Comparison of ENCODE assay signal across 8 cellular contexts in the genomic region with DNA sequence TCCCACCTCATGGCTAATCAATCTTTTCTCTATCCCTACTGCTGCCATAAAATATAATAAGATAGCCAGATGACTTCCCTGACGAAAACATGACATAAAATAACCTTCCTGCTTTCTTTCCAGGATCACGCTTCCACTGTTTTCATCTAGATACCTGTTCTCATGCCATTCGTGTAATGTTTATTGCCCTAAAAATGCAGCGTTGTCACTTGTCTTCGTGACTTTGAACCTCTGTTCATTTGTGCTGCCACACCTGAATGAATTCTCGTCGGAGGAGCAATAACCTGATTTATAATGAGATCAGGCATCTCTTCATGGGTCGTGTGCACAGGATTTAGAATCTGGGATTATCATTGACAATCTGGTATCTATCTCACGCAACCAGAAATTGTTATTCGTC.
"Had no signal": no experiment of that assay in that cellular context is flagged by ENCODE, and none has a peak within 500 bp of the region (broad histone marks: within the 10 kb centered on the region; RNA-seq: fewer than 3 reads in every experiment).

No MANE protein-coding gene starts in this region.

- FAIRE-seq: G401.6, GM12878, GM12891, GM12892, GM18507, GM19239 had no signal

- DNase-seq: GDM1, GF-D8 had no signal

- H3K4me3 ChIP-seq: GM12878 had no signal
